34 cellular contexts compared by ENCODE assay signal in the genomic region with DNA sequence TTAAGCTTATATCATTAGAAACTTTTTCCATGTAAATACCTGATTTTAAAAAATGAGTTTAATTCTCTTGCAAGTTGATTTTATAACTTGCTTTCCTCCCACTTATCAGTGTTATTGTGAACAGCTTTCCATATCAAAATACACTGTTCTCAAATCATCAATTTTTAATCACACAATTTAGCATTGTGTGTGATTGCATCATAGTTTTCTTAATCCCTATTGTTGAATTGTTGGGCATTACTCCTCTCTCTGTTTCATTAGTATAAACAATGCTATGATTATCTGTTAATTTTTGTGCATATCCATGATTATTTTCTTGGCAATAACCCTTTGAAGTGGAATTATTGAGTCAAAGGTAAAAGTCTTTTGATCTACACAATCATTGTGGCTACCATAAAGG. TPM values are rescaled to one million over a fixed set of nuclear protein-coding genes. Genes with fewer than 3 reads are reported as not detected.
"Had no signal": no experiment of that assay in that cellular context is flagged by ENCODE, and none has a peak within 500 bp of the region (broad histone marks: within the 10 kb centered on the region; RNA-seq: fewer than 3 reads in every experiment).

No MANE protein-coding gene starts in this region.

- H3K4me1 ChIP-seq: colonic mucosa had no signal

- H3K9me3 ChIP-seq: adrenal gland, body of pancreas, colonic mucosa, esophagus squamous epithelium, gastroesophageal sphincter had no signal

- H3K4me1 Mint-ChIP-seq: activated CD8-positive, alpha-beta memory T cell treated with anti-CD3 and anti-CD28 coated beads, Interleukin-2, amount 10 ng/mL, durations not matched to agents 7 days and 5 days; activated naive CD4-positive, alpha-beta T cell treated with anti-CD3 and anti-CD28 coated beads, Interleukin-2, amount 50 U/mL, for 24 hours; activated naive CD8-positive, alpha-beta T cell treated with anti-CD3 and anti-CD28 coated beads for 36 hours had no signal

- H3K36me3 Mint-ChIP-seq: activated CD8-positive, alpha-beta memory T cell treated with anti-CD3 and anti-CD28 coated beads, Interleukin-2, amount 10 ng/mL, durations not matched to agents 7 days and 5 days; activated naive CD8-positive, alpha-beta T cell treated with anti-CD3 and anti-CD28 coated beads for 36 hours had no signal

- H3K4me3 Mint-ChIP-seq: activated B cell treated with CpG ODN at 0.5 μM for 24 hours; activated CD8-positive, alpha-beta memory T cell treated with anti-CD3 and anti-CD28 coated beads, Interleukin-2, amount 10 ng/mL, durations not matched to agents 7 days and 5 days; activated CD8-positive, alpha-beta T cell treated with anti-CD3 and anti-CD28 coated beads, Interleukin-2, amount 10 ng/mL, durations not matched to agents 7 days and 5 days; activated naive CD4-positive, alpha-beta T cell treated with anti-CD3 and anti-CD28 coated beads for 36 hours; activated naive CD4-positive, alpha-beta T cell treated with anti-CD3 and anti-CD28 coated beads, Interleukin-2, amount 50 U/mL, for 24 hours; activated naive CD8-positive, alpha-beta T cell treated with anti-CD3 and anti-CD28 coated beads for 36 hours; activated naive CD8-positive, alpha-beta T cell treated with anti-CD3 and anti-CD28 coated beads, Interleukin-2, amount 50 U/mL, for 24 hours; activated T-helper 1 cell treated with anti-CD3 and anti-CD28 coated beads, Interleukin-12 subunit alpha, Interleukin-12 subunit beta, Interleukin-2, Interleukin-4 antibody, amounts not matched to agents 30 ng/mL and 10 ng/mL and 1 ng/mL, durations not matched to agents 14 hours and 24 hours and 36 hours; T-helper 2 cell treated with Interferon-gamma antibody and Interleukin-4, amounts not matched to agents 5 μg/mL and 100 μg/mL, for 36 hours had no signal

- H3K4me3 ChIP-seq: adrenal gland, body of pancreas, colonic mucosa, esophagus squamous epithelium, gastroesophageal sphincter had no signal

- H3K27ac ChIP-seq: adrenal gland, body of pancreas, colonic mucosa, epithelial cell of prostate, gastroesophageal sphincter, WERI-Rb-1 had no signal

- FAIRE-seq: endothelial cell of umbilical vein had no signal

- H3K27ac Mint-ChIP-seq: activated B cell treated with CpG ODN at 0.5 μM for 24 hours; activated CD8-positive, alpha-beta memory T cell treated with anti-CD3 and anti-CD28 coated beads, Interleukin-2, amount 10 ng/mL, durations not matched to agents 7 days and 5 days; activated CD8-positive, alpha-beta T cell treated with anti-CD3 and anti-CD28 coated beads, Interleukin-2, amount 10 ng/mL, durations not matched to agents 7 days and 5 days; activated naive CD4-positive, alpha-beta T cell treated with anti-CD3 and anti-CD28 coated beads for 36 hours; activated naive CD4-positive, alpha-beta T cell treated with anti-CD3 and anti-CD28 coated beads, Interleukin-2, amount 50 U/mL, for 24 hours; activated naive CD8-positive, alpha-beta T cell treated with anti-CD3 and anti-CD28 coated beads for 36 hours; activated naive CD8-positive, alpha-beta T cell treated with anti-CD3 and anti-CD28 coated beads, Interleukin-2, amount 50 U/mL, for 24 hours; activated T-helper 1 cell treated with anti-CD3 and anti-CD28 coated beads, Interleukin-12 subunit alpha, Interleukin-12 subunit beta, Interleukin-2, Interleukin-4 antibody, amounts not matched to agents 30 ng/mL and 10 ng/mL and 1 ng/mL, durations not matched to agents 14 hours and 24 hours and 36 hours; activated T-helper 2 cell treated with anti-CD3 and anti-CD28 coated beads, Interferon-gamma antibody, Interleukin-2, Interleukin-4, amounts not matched to agents 10 μg/mL and 5 μg/mL and 100 μg/mL, durations not matched to agents 14 hours and 24 hours and 36 hours; T-helper 2 cell treated with Interferon-gamma antibody and Interleukin-4, amounts not matched to agents 5 μg/mL and 100 μg/mL, for 36 hours had no signal

- ATAC-seq: activated CD4-positive, CD25-positive, alpha-beta regulatory T cell treated with anti-CD3 and anti-CD28 coated beads, Interleukin-2, amount 50 U/mL, for 24 hours; activated CD8-positive, alpha-beta memory T cell treated with anti-CD3 and anti-CD28 coated beads, Interleukin-2, amount 10 ng/mL, durations not matched to agents 7 days and 5 days; activated CD8-positive, alpha-beta T cell treated with anti-CD3 and anti-CD28 coated beads, Interleukin-2, amount 10 ng/mL, durations not matched to agents 7 days and 5 days; activated naive CD8-positive, alpha-beta T cell treated with anti-CD3 and anti-CD28 coated beads, Interleukin-2, amount 50 U/mL, for 24 hours; body of pancreas had no signal

- H3K36me3 ChIP-seq: adrenal gland, colonic mucosa, esophagus squamous epithelium, gastroesophageal sphincter, WERI-Rb-1 had no signal

- H3K9me3 Mint-ChIP-seq: activated naive CD4-positive, alpha-beta T cell treated with anti-CD3 and anti-CD28 coated beads, Interleukin-2, amount 50 U/mL, for 24 hours; activated naive CD8-positive, alpha-beta T cell treated with anti-CD3 and anti-CD28 coated beads for 36 hours; activated naive CD8-positive, alpha-beta T cell treated with anti-CD3 and anti-CD28 coated beads, Interleukin-2, amount 50 U/mL, for 24 hours; activated T-helper 1 cell treated with anti-CD3 and anti-CD28 coated beads, Interleukin-12 subunit alpha, Interleukin-12 subunit beta, Interleukin-2, Interleukin-4 antibody, amounts not matched to agents 30 ng/mL and 10 ng/mL and 1 ng/mL, durations not matched to agents 14 hours and 24 hours and 36 hours; activated T-helper 2 cell treated with anti-CD3 and anti-CD28 coated beads, Interferon-gamma antibody, Interleukin-2, Interleukin-4, amounts not matched to agents 10 μg/mL and 5 μg/mL and 100 μg/mL, durations not matched to agents 14 hours and 24 hours and 36 hours; T-helper 2 cell treated with Interferon-gamma antibody and Interleukin-4, amounts not matched to agents 5 μg/mL and 100 μg/mL, for 36 hours had no signal

- DNase-seq: activated B cell treated with CpG ODN at 0.5 μM for 24 hours; activated CD4-positive, alpha-beta T cell treated with anti-CD3 and anti-CD28 coated beads for 48 hours; activated CD4-positive, alpha-beta T cell treated with anti-CD3 and anti-CD28 coated beads, Interleukin-2, amount 50 U/mL, for 1 hour; activated CD4-positive, alpha-beta T cell treated with anti-CD3 and anti-CD28 coated beads, Interleukin-2, amount 50 U/mL, for 48 hours; activated CD8-positive, alpha-beta memory T cell treated with anti-CD3 and anti-CD28 coated beads, Interleukin-2, amount 10 ng/mL, durations not matched to agents 7 days and 5 days; activated CD8-positive, alpha-beta memory T cell treated with anti-CD3 and anti-CD28 coated beads, Interleukin-2, amount 50 U/mL, for 4 hours; activated CD8-positive, alpha-beta T cell treated with anti-CD3 and anti-CD28 coated beads, Interleukin-2, amount 10 ng/mL, durations not matched to agents 7 days and 5 days; activated effector memory CD4-positive, alpha-beta T cell treated with anti-CD3 and anti-CD28 coated beads, Interleukin-2, amount 50 U/mL, for 16 hours; activated naive CD4-positive, alpha-beta T cell treated with anti-CD3 and anti-CD28 coated beads for 36 hours; activated naive CD8-positive, alpha-beta T cell treated with anti-CD3 and anti-CD28 coated beads for 36 hours; activated naive CD8-positive, alpha-beta T cell treated with anti-CD3 and anti-CD28 coated beads, Interleukin-2, amount 50 U/mL, for 24 hours; activated T-cell treated with anti-CD3 and anti-CD28 coated beads, Interleukin-2, amount 50 U/mL, for 1 hour; activated T-cell treated with anti-CD3 and anti-CD28 coated beads, Interleukin-2, amount 50 U/mL, for 48 hours; adrenal gland; amygdala; aorta; body of pancreas; caudate nucleus; colonic mucosa; effector CD8-positive, alpha-beta T cell; esophagus squamous epithelium; foreskin melanocyte; hippocampal formation; T1000; WERI-Rb-1 had no signal

- H3K27me3 ChIP-seq: adrenal gland, body of pancreas, colonic mucosa, esophagus squamous epithelium, gastroesophageal sphincter had no signal

RNA-seq across cellular contexts. Expression of gene ROR1, which starts 48.7 kb away (rescaled TPM):
- total RNA-seq: activated CD8-positive, alpha-beta memory T cell treated with anti-CD3 and anti-CD28 coated beads for 36 hours; activated CD8-positive, alpha-beta memory T cell treated with anti-CD3 and anti-CD28 coated beads, Interleukin-2, amount 10 ng/mL, durations not matched to agents 7 days and 5 days; activated CD8-positive, alpha-beta T cell treated with anti-CD3 and anti-CD28 coated beads, Interleukin-2, amount 10 ng/mL, durations not matched to agents 7 days and 5 days; activated naive CD8-positive, alpha-beta T cell treated with anti-CD3 and anti-CD28 coated beads for 36 hours; activated T-helper 1 cell treated with anti-CD3 and anti-CD28 coated beads, Interleukin-12 subunit alpha, Interleukin-12 subunit beta, Interleukin-2, Interleukin-4 antibody, amounts not matched to agents 30 ng/mL and 10 ng/mL and 1 ng/mL, durations not matched to agents 14 hours and 24 hours and 36 hours had no signal
